14 cellular contexts compared by ENCODE assay signal in the genomic region with DNA sequence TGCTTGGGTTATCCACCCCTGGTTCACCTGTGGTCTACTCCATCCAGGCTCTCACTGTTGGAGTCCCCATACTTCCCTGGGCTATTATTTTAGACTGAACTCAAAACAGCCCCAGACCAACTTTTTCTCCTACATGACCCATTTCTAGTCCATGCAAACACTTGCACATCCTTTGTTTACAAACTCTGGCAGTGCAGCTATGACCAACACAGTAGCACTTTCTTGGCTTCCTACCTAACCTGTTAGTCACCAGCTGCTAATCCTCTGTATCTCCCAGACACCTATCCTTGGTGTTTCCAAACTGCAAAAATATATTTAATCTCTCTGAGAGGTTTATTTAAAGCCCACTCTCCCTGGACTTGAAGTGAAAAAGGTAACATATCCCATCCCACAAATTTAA.
A peak's percentile ranks its signal among the peaks of the same experiment; 100 is the strongest.
DNase-seq lines count a peak whose midpoint lies in the region; ATAC-seq, FAIRE-seq and TF ChIP-seq lines count a peak whose summit lies in the region.
"Had no signal": no experiment of that assay in that cellular context is flagged by ENCODE, and none has a peak within 500 bp of the region (broad histone marks: within the 10 kb centered on the region; RNA-seq: fewer than 3 reads in every experiment).

No MANE protein-coding gene starts in this region.

- intact Hi-C loops in heart left ventricle (cut with DNase I) = no loop called here

- H3K27me3 ChIP-seq in heart left ventricle (no peaks in the 10 kb centered on the region), right atrium auricular region (no peaks in the 10 kb centered on the region)

- no peak for DNase-seq in heart left ventricle
- no peak for DNase-seq in right atrium auricular region (ENCODE audit: low spot score)
- DNase-seq in astrocyte of the cerebellum (ENCODE audit: low read depth) = peak; percentile 64
- DNase-seq in iris pigment epithelial cell (ENCODE audit: low read depth) = peak; percentile 97
- peak; percentile 67 for DNase-seq in urothelium cell line (ENCODE audit: low spot score)
- DNase-seq in SK-N-DZ (ENCODE audit: low spot score) = no peak
- no peak for DNase-seq in NCI-H1417 treated with DMSO at 0.1 percent for 48 hours (lab: John Stamatoyannopoulos, UW)
- DNase-seq in activated effector memory CD4-positive, alpha-beta T cell treated with Interleukin-2 at 50 U/mL for 16 hours = no peak
- DNase-seq: activated T-cell treated with anti-CD3 and anti-CD28 coated beads, Interleukin-2, amount 50 U/mL, for 24 hours; cortex of kidney; GDM1; NCI-H1436; nucleus accumbens had no signal

- H3K4me1 ChIP-seq in heart left ventricle (peaks cover 0 to 31% (median 2%) of the 10 kb centered on the region in 12 donors), right atrium auricular region (peaks cover 0 to 7% of the 10 kb centered on the region in 2 donors)

- no peak overlapping the region for H3K27ac ChIP-seq in heart left ventricle
- H3K27ac ChIP-seq in right atrium auricular region = peak overlapping the region in 1 of 2 donors; percentile 45

- no peak for TF ChIP-seq POLR2A in heart left ventricle (IDR thresholded peaks at IDR 0.05)

- no peaks in the 10 kb centered on the region for H3K36me3 ChIP-seq in heart left ventricle
- no peaks in the 10 kb centered on the region for H3K36me3 ChIP-seq in right atrium auricular region

- no peak for TF ChIP-seq CTCF in heart left ventricle (IDR thresholded peaks at IDR 0.05)
- TF ChIP-seq CTCF in right atrium auricular region (IDR thresholded peaks at IDR 0.05) = no peak
- TF ChIP-seq CTCF in astrocyte of the cerebellum (IDR thresholded peaks at IDR 0.05; ENCODE audit: low read depth, low read length, missing control alignments) = no peak

- H3K4me3 ChIP-seq in heart left ventricle = no peak overlapping the region
- H3K4me3 ChIP-seq in right atrium auricular region = no peak overlapping the region
- no peak overlapping the region for H3K4me3 ChIP-seq in astrocyte of the cerebellum (ENCODE audit: low read depth, low read length)
- H3K4me3 ChIP-seq: GM23338 had no signal

- peak; percentile 20 to 74 (median 60) for ATAC-seq in heart left ventricle
- ATAC-seq: GM23338 had no signal

- no peaks in the 10 kb centered on the region for H3K9me3 ChIP-seq in heart left ventricle
- H3K9me3 ChIP-seq in right atrium auricular region = no peaks in the 10 kb centered on the region

- FAIRE-seq in urothelium cell line (lab: Jason Lieb, UNC) = no peak

- in situ Hi-C loops in astrocyte of the cerebellum (cut with HindIII; ENCODE audit: low sequenced_read_pairs) = no loop called here

Comparison
In these comparisons a context has a peak if more than half of its experiments do, and no peak if none do; other contexts are left out.
1. DNase-seq: peak in astrocyte of the cerebellum (single experiment), iris pigment epithelial cell (single experiment) and urothelium cell line (single experiment); none in heart left ventricle (0 of 5), right atrium auricular region (single experiment), SK-N-DZ (single experiment), NCI-H1417 treated with DMSO at 0.1 percent for 48 hours (single experiment) and activated effector memory CD4-positive, alpha-beta T cell treated with Interleukin-2 at 50 U/mL for 16 hours (single experiment).